16 cellular contexts compared by ENCODE assay signal in genomic region chr11:114099392-114100178, GRCh38. TPM values are rescaled to one million over a fixed set of nuclear protein-coding genes. Genes with fewer than 3 reads are reported as not detected.
DNase-seq lines count a peak whose midpoint lies in the region; ATAC-seq and TF ChIP-seq lines count a peak whose summit lies in the region.
"Had no signal": no experiment of that assay in that cellular context is flagged by ENCODE, and none has a peak within 500 bp of the region (broad histone marks: within the 10 kb centered on the region; RNA-seq: fewer than 3 reads in every experiment).

No MANE protein-coding gene starts in this region.

- WGBS in body of pancreas, 2 donors: 30 to 37% methylated on average over 5 of the region's 5 CpGs

- TF ChIP-seq CTCF in 22Rv1 (IDR thresholded peaks at IDR 0.05): no peak
- peak in 3 of 7 experiments; percentile 14 to 29 (median 16) for TF ChIP-seq CTCF in body of pancreas (IDR thresholded peaks at IDR 0.05)

- TF ChIP-seq POLR2A in body of pancreas (IDR thresholded peaks at IDR 0.05): peak in 2 of 3 donors; percentile 30 to 47

- POLR2A ChIA-PET in naive thymus-derived CD4-positive, alpha-beta T cell (lab: Charles Lee): no interaction called here

- intact Hi-C loops in body of pancreas (cut with DNase I): loop anchor here (5.0 kb wide), 1 partner anchor 37 kb away; no protein-coding TSS in a partner anchor
- intact Hi-C loops in naive thymus-derived CD4-positive, alpha-beta T cell (cut with micrococcal nuclease): loop anchor here (5.0 to 10.0 kb wide), 2 partner anchors 42 to 45 kb away; partner anchors contain the start of gene ZBTB16 (in 2 of the 2)

- ATAC-seq in body of pancreas (peak; percentile 80), GM21360 (IDR thresholded peaks at IDR 0.05; ENCODE audit: unreplicated experiment) (no peak)
- ATAC-seq in naive thymus-derived CD4-positive, alpha-beta T cell: peak; percentile 43

- H3K27ac ChIP-seq in 22Rv1 (peak overlapping the region; percentile 43), body of pancreas (peak overlapping the region; percentile 86 to 91 (median 88))
- H3K27ac ChIP-seq in naive thymus-derived CD4-positive, alpha-beta T cell (ENCODE audit: low read depth, low read length): no peak overlapping the region
- H3K27ac ChIP-seq: epithelial cell of prostate had no signal

- H3K4me3 Mint-ChIP-seq in naive thymus-derived CD4-positive, alpha-beta T cell: no peak overlapping the region
- H3K4me3 Mint-ChIP-seq: T-cell had no signal

- H3K36me3 ChIP-seq in body of pancreas (replicated peaks in 1 of 2; ENCODE audit: insufficient read depth in 1 of 2, low read depth in 2 of 2): no peaks in the 10 kb centered on the region
- H3K36me3 ChIP-seq in naive thymus-derived CD4-positive, alpha-beta T cell (ENCODE audit: control insufficient read depth in 2 of 3, insufficient read depth in 3 of 3, low read length in 3 of 3): no peaks in the 10 kb centered on the region

- peaks cover 96% of the 10 kb centered on the region for H3K4me1 ChIP-seq in body of pancreas
- peaks cover 13 to 21% of the 10 kb centered on the region in 2 donors for H3K4me1 ChIP-seq in naive thymus-derived CD4-positive, alpha-beta T cell (ENCODE audit: control insufficient read depth in 2 of 2, insufficient read depth in 2 of 2, low read length in 2 of 2)

- peak overlapping the region in 4 of 9 donors; percentile 2 to 76 (median 54) for H3K27ac Mint-ChIP-seq in naive thymus-derived CD4-positive, alpha-beta T cell

- peaks cover 0 to 28% (median 0%) of the 10 kb centered on the region in 5 donors for H3K27me3 Mint-ChIP-seq in naive thymus-derived CD4-positive, alpha-beta T cell
- H3K27me3 Mint-ChIP-seq: T-cell had no signal

- no peaks in the 10 kb centered on the region for H3K27me3 ChIP-seq in body of pancreas
- no peaks in the 10 kb centered on the region for H3K27me3 ChIP-seq in naive thymus-derived CD4-positive, alpha-beta T cell (ENCODE audit: control insufficient read depth in 2 of 2, insufficient read depth in 2 of 2, low read length in 2 of 2)

- H3K36me3 Mint-ChIP-seq in naive thymus-derived CD4-positive, alpha-beta T cell: peaks cover 0 to 7% (median 0%) of the 10 kb centered on the region in 5 donors
- H3K36me3 Mint-ChIP-seq: T-cell had no signal

- DNase-seq in DMS79 (lab: John Stamatoyannopoulos, UW) (peak; percentile 83), body of pancreas (peak; percentile 43 to 72 (median 64)), NCI-H446 treated with DMSO at 0.1 percent for 48 hours (lab: John Stamatoyannopoulos, UW) (no peak), DMS 273 treated with DMSO at 0.1 percent for 48 hours (lab: John Stamatoyannopoulos, UW) (no peak), GDM1 (lab: John Stamatoyannopoulos, UW) (no peak)
- no peak for DNase-seq in naive thymus-derived CD4-positive, alpha-beta T cell
- DNase-seq: activated CD8-positive, alpha-beta memory T cell treated with anti-CD3 and anti-CD28 coated beads for 24 hours; anterior cingulate cortex; C1 segment of cervical spinal cord; Kasumi-1; nucleus accumbens; stimulated activated CD4-positive, alpha-beta T cell treated with anti-CD3 and anti-CD28 coated beads, Interleukin-4, amount 100 ng/mL, for 24 hours; T-cell had no signal

- H3K4me1 Mint-ChIP-seq in naive thymus-derived CD4-positive, alpha-beta T cell: peaks cover 19 to 75% (median 47%) of the 10 kb centered on the region in 7 donors

- no peak overlapping the region for H3K4me3 ChIP-seq in body of pancreas
- H3K4me3 ChIP-seq in naive thymus-derived CD4-positive, alpha-beta T cell (ENCODE audit: low read length): no peak overlapping the region

- no peaks in the 10 kb centered on the region for H3K9me3 ChIP-seq in body of pancreas
- H3K9me3 ChIP-seq in naive thymus-derived CD4-positive, alpha-beta T cell (ENCODE audit: control insufficient read depth in 2 of 3, low read length in 3 of 3): no peaks in the 10 kb centered on the region

- no peaks in the 10 kb centered on the region for H3K9me3 Mint-ChIP-seq in naive thymus-derived CD4-positive, alpha-beta T cell
- H3K9me3 Mint-ChIP-seq: T-cell had no signal

- CTCF ChIA-PET in naive thymus-derived CD4-positive, alpha-beta T cell (lab: Charles Lee): interaction anchor here (0.6 to 1.1 kb wide), 4 partner anchors 14 to 97 kb away, joined by 3 to 4 read pairs (median 4); no protein-coding TSS in a partner anchor

RNA-seq across cellular contexts. Expression of gene ZBTB16, which starts 40.1 kb away (rescaled TPM):
- 100 to 1,000 TPM in 1 of 2 donors, 10 to 100 TPM in 1; 96.5 to 150 TPM for total RNA-seq in body of pancreas
- total RNA-seq in naive thymus-derived CD4-positive, alpha-beta T cell: 10 to 100 TPM in 2 of 5 experiments, 1 to 10 TPM in 3; 3.0 to 22.1 (median 7.2) TPM
- polyA plus RNA-seq in naive thymus-derived CD4-positive, alpha-beta T cell: 10 to 100 TPM in 1 of 2 donors, 1 to 10 TPM in 1; 3.0 to 15.4 TPM

Comparison
In these comparisons a context has a peak if more than half of its experiments do, and no peak if none do; other contexts are left out.
1. DNase-seq: peak in DMS79 (single experiment) and body of pancreas (4 of 4); none in naive thymus-derived CD4-positive, alpha-beta T cell (0 of 9), NCI-H446 treated with DMSO at 0.1 percent for 48 hours (single experiment), DMS 273 treated with DMSO at 0.1 percent for 48 hours (single experiment) and GDM1 (single experiment).
2. RNA of gene ZBTB16, which starts 40.1 kb away (total RNA-seq): 96.5 to 150 TPM in body of pancreas; 3.0 to 22.1 TPM in naive thymus-derived CD4-positive, alpha-beta T cell; every median in the first group is over 4 times any median in the second.